In the genomic region with DNA sequence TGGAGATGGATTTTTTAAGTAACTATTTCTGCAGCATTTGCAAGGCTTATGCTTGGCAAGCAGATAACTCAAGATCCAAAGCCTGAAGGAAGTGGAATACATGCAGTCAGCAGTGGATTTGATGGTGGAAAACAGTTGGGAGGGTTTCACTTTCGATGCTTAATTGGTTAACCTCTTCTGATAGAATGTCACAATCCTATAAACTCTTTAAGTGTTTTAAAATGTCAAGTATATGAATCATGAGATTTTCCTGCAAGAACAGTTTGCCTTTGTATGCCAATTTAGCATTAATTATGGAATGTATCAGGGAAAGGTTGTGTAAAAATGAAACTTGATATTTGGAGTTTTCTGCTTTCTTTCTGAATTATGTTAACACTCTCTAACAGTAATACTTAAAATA, we compare ENCODE assay signal across 17 cellular contexts. TPM values are rescaled to one million over a fixed set of nuclear protein-coding genes. Genes with fewer than 3 reads are reported as not detected.
DNase-seq lines count a peak whose midpoint lies in the region; ATAC-seq, FAIRE-seq and TF ChIP-seq lines count a peak whose summit lies in the region.
"Had no signal": no experiment of that assay in that cellular context is flagged by ENCODE, and none has a peak within 500 bp of the region (broad histone marks: within the 10 kb centered on the region; RNA-seq: fewer than 3 reads in every experiment).

No MANE protein-coding gene starts in this region.

- no peaks in the 10 kb centered on the region for H3K27me3 Mint-ChIP-seq in activated T-helper 1 cell treated with anti-CD3 and anti-CD28 coated beads, Interleukin-12 subunit alpha, Interleukin-12 subunit beta, Interleukin-2, Interleukin-4 antibody, amounts not matched to agents 30 ng/mL and 10 ng/mL and 1 ng/mL, durations not matched to agents 14 hours and 24 hours and 36 hours (ENCODE audit: insufficient read depth)
- H3K27me3 Mint-ChIP-seq: stimulated activated memory B cell treated with anti-CD40 and anti-IgM and Interleukin-4, amounts not matched to agents 10 μg/mL and 1 μg/mL and 100 μg/mL, for 72 hours had no signal

- WGBS in A549 (ENCODE audit: missing lambda C conversion rate): 40% methylated on average over 1 of the region's 1 CpG

- peaks cover 22% of the 10 kb centered on the region for H3K4me1 Mint-ChIP-seq in activated T-helper 1 cell treated with anti-CD3 and anti-CD28 coated beads, Interleukin-12 subunit alpha, Interleukin-12 subunit beta, Interleukin-2, Interleukin-4 antibody, amounts not matched to agents 30 ng/mL and 10 ng/mL and 1 ng/mL, durations not matched to agents 14 hours and 24 hours and 36 hours (ENCODE audit: low read depth)
- H3K4me1 Mint-ChIP-seq: WTC11 had no signal

- TF ChIP-seq CTCF in A549 (IDR thresholded peaks at IDR 0.05) (no peak), GM13976 (IDR thresholded peaks at IDR 0.05; ENCODE audit: borderline replicate concordance, control extremely low read depth, extremely low read depth, insufficient read depth, missing control alignments) (no peak)

- H3K36me3 Mint-ChIP-seq in activated T-helper 1 cell treated with anti-CD3 and anti-CD28 coated beads, Interleukin-12 subunit alpha, Interleukin-12 subunit beta, Interleukin-2, Interleukin-4 antibody, amounts not matched to agents 30 ng/mL and 10 ng/mL and 1 ng/mL, durations not matched to agents 14 hours and 24 hours and 36 hours (ENCODE audit: low read depth): peaks cover 41% of the 10 kb centered on the region

- no peak for TF ChIP-seq RAD21 in A549 (conservative IDR thresholded peaks at IDR 0.05 in 1 of 2, IDR thresholded peaks at IDR 0.05 in 1 of 2)

- H3K27ac Mint-ChIP-seq in activated T-helper 1 cell treated with anti-CD3 and anti-CD28 coated beads, Interleukin-12 subunit alpha, Interleukin-12 subunit beta, Interleukin-2, Interleukin-4 antibody, amounts not matched to agents 30 ng/mL and 10 ng/mL and 1 ng/mL, durations not matched to agents 14 hours and 24 hours and 36 hours: peak overlapping the region; percentile 2
- H3K27ac Mint-ChIP-seq: stimulated activated memory B cell treated with anti-CD40 and anti-IgM and Interleukin-4, amounts not matched to agents 10 μg/mL and 1 μg/mL and 100 μg/mL, for 72 hours had no signal

- no peak overlapping the region for H3K27ac ChIP-seq in A549
- H3K27ac ChIP-seq: C4-2B had no signal

- ATAC-seq in A549: no peak
- no peak for ATAC-seq in left ventricle myocardium superior
- no peak for ATAC-seq in Right ventricle myocardium superior (ENCODE audit: poor library complexity)
- ATAC-seq: right cardiac atrium; stimulated activated memory B cell treated with anti-CD40 and anti-IgM and Interleukin-4, amounts not matched to agents 10 μg/mL and 1 μg/mL and 100 μg/mL, for 72 hours; WTC11 had no signal

- TF ChIP-seq EP300 in A549 (IDR thresholded peaks at IDR 0.05): no peak

- H3K9me3 ChIP-seq in A549: no peaks in the 10 kb centered on the region

- intact Hi-C loops in activated T-helper 1 cell treated with anti-CD3 and anti-CD28 coated beads, Interleukin-12 subunit alpha, Interleukin-12 subunit beta, Interleukin-2, Interleukin-4 antibody, amounts not matched to agents 30 ng/mL and 10 ng/mL and 1 ng/mL, durations not matched to agents 14 hours and 24 hours and 36 hours (cut with micrococcal nuclease): loop anchor here (2.0 kb wide), 1 partner anchor 16 kb away; no protein-coding TSS in a partner anchor
- intact Hi-C loops in left ventricle myocardium superior (cut with micrococcal nuclease): no loop called here
- intact Hi-C loops in Right ventricle myocardium superior (cut with DNase I): no loop called here

- H3K4me3 Mint-ChIP-seq in activated T-helper 1 cell treated with anti-CD3 and anti-CD28 coated beads, Interleukin-12 subunit alpha, Interleukin-12 subunit beta, Interleukin-2, Interleukin-4 antibody, amounts not matched to agents 30 ng/mL and 10 ng/mL and 1 ng/mL, durations not matched to agents 14 hours and 24 hours and 36 hours: no peak overlapping the region
- H3K4me3 Mint-ChIP-seq: stimulated activated memory B cell treated with anti-CD40 and anti-IgM and Interleukin-4, amounts not matched to agents 10 μg/mL and 1 μg/mL and 100 μg/mL, for 72 hours; WTC11 had no signal

- H3K4me2 ChIP-seq in A549: no peak overlapping the region

- peaks cover 10% of the 10 kb centered on the region; the same call in 2 of the 3 replicates for H3K4me1 ChIP-seq in A549

- POLR2A ChIA-PET in A549 (lab: Yijun Ruan, JAX): no interaction called here

- CTCF ChIA-PET in A549 (lab: Yijun Ruan, JAX): no interaction called here

- no peak for DNase-seq in A549 (ENCODE audit: low read depth in 1 of 2, low spot score in 1 of 2)
- peak; percentile 47 for DNase-seq in EH (ENCODE audit: low read depth)
- DNase-seq in activated T-helper 1 cell treated with anti-CD3 and anti-CD28 coated beads, Interleukin-12 subunit alpha, Interleukin-12 subunit beta, Interleukin-2, Interleukin-4 antibody, amounts not matched to agents 30 ng/mL and 10 ng/mL and 1 ng/mL, durations not matched to agents 14 hours and 24 hours and 36 hours (ENCODE audit: low spot score): no peak
- peak; percentile 67 for DNase-seq in iris pigment epithelial cell (ENCODE audit: low read depth)
- DNase-seq in left ventricle myocardium superior: no peak
- DNase-seq in Right ventricle myocardium superior: no peak
- no peak for DNase-seq in GM13976 (ENCODE audit: low spot score)
- DNase-seq in activated gamma-delta T cell (lab: John Stamatoyannopoulos, UW): no peak
- DNase-seq: kidney glomerular epithelial cell; NCI-H2081; right cardiac atrium; stimulated activated CD4-positive, alpha-beta T cell treated with anti-CD3 and anti-CD28 coated beads, Interleukin-4, amount 100 ng/mL, for 24 hours had no signal

- in situ Hi-C loops in GM13976 (cut with MboI; ENCODE audit: low sequenced_read_pairs, unreplicated experiment): no loop called here

- peak; percentile 87 for FAIRE-seq in A549 (lab: Jason Lieb, UNC)
- FAIRE-seq: H54 had no signal

- TF ChIP-seq POLR2A in A549 (IDR thresholded peaks at IDR 0.05; ENCODE audit: low read length): no peak

- H3K9me3 Mint-ChIP-seq in activated T-helper 1 cell treated with anti-CD3 and anti-CD28 coated beads, Interleukin-12 subunit alpha, Interleukin-12 subunit beta, Interleukin-2, Interleukin-4 antibody, amounts not matched to agents 30 ng/mL and 10 ng/mL and 1 ng/mL, durations not matched to agents 14 hours and 24 hours and 36 hours: no peaks in the 10 kb centered on the region
- H3K9me3 Mint-ChIP-seq: stimulated activated memory B cell treated with anti-CD40 and anti-IgM and Interleukin-4, amounts not matched to agents 10 μg/mL and 1 μg/mL and 100 μg/mL, for 72 hours; WTC11 had no signal

- no peak overlapping the region for H3K4me3 ChIP-seq in A549

TF ChIP-seq in A549, 52 proteins besides CTCF, POLR2A, EP300 and RAD21 (continues in another document):
- TF ChIP-seq CHD4 (IDR thresholded peaks at IDR 0.05; ENCODE audit: borderline replicate concordance): no peak
- no peak for TF ChIP-seq SMC3 (IDR thresholded peaks at IDR 0.05)
- no peak for TF ChIP-seq PBX3 (IDR thresholded peaks at IDR 0.05)
- no peak for TF ChIP-seq ZFP36 (IDR thresholded peaks at IDR 0.05; ENCODE audit: borderline replicate concordance, partially characterized antibody)
- TF ChIP-seq KDM1A (IDR thresholded peaks at IDR 0.05; ENCODE audit: low read depth): no peak
- TF ChIP-seq GATA3 (IDR thresholded peaks at IDR 0.05; ENCODE audit: borderline replicate concordance): no peak
- TF ChIP-seq USF2 (IDR thresholded peaks at IDR 0.05): no peak
- no peak for TF ChIP-seq CBX2 (IDR thresholded peaks at IDR 0.05; ENCODE audit: borderline replicate concordance, low read depth)
- TF ChIP-seq NFE2L2 (conservative IDR thresholded peaks at IDR 0.05; ENCODE audit: low read length): no peak
- no peak for TF ChIP-seq RNF2 (IDR thresholded peaks at IDR 0.05; ENCODE audit: borderline replicate concordance, low read depth)

RNA-seq across cellular contexts. Expression of gene NKX2-4, which starts 36.6 kb away (rescaled TPM):
- polyA plus RNA-seq in A549 (2011; rRNA removed): not detected in 2 replicates
- 0.01 and 0.03 TPM in 2 replicates for polyA plus RNA-seq in A549 (2012; cell fraction: cytosol; rRNA removed)
- polyA plus RNA-seq in A549 (2012; cell fraction: nucleus; rRNA removed): not detected in 2 replicates
- not detected in 3 replicates for polyA plus RNA-seq in A549 (2017; fragmentation: RNase III; extraction: RNeasy Plus Mini Kit Qiagen cat#74134 plus additional on column Dnase treatment)
- polyA minus RNA-seq in A549 (2011; rRNA and poly(A)+ RNA removed): not detected in 2 replicates
- total RNA-seq in activated T-helper 1 cell treated with anti-CD3 and anti-CD28 coated beads, Interleukin-12 subunit alpha, Interleukin-12 subunit beta, Interleukin-2, Interleukin-4 antibody, amounts not matched to agents 30 ng/mL and 10 ng/mL and 1 ng/mL, durations not matched to agents 14 hours and 24 hours and 36 hours: not detected in 2 replicates
- not detected for total RNA-seq in left ventricle myocardium superior
- not detected for total RNA-seq in Right ventricle myocardium superior
- total RNA-seq: myocyte, right cardiac atrium had no signal
- polyA plus RNA-seq: right cardiac atrium had no signal

RNA-seq across cellular contexts. Expression of gene XRN2, which starts 57.6 kb away (rescaled TPM):
- 151 and 192 TPM in 2 replicates for polyA plus RNA-seq in A549 (2011; rRNA removed)
- polyA plus RNA-seq in A549 (2012; cell fraction: cytosol; rRNA removed): 52.7 and 53.2 TPM in 2 replicates
- 43.1 and 56.8 TPM in 2 replicates for polyA plus RNA-seq in A549 (2012; cell fraction: nucleus; rRNA removed)
- polyA plus RNA-seq in A549 (2017; fragmentation: RNase III; extraction: RNeasy Plus Mini Kit Qiagen cat#74134 plus additional on column Dnase treatment): 123 to 125 TPM (median 125 TPM) in 3 replicates
- polyA minus RNA-seq in A549 (2011; rRNA and poly(A)+ RNA removed): 60.3 and 64.8 TPM in 2 replicates
- 92.1 and 94.0 TPM in 2 replicates for total RNA-seq in activated T-helper 1 cell treated with anti-CD3 and anti-CD28 coated beads, Interleukin-12 subunit alpha, Interleukin-12 subunit beta, Interleukin-2, Interleukin-4 antibody, amounts not matched to agents 30 ng/mL and 10 ng/mL and 1 ng/mL, durations not matched to agents 14 hours and 24 hours and 36 hours
- total RNA-seq in left ventricle myocardium superior: 35.6 TPM
- total RNA-seq in Right ventricle myocardium superior: 31.7 TPM

Comparison
In these comparisons a context has a peak if more than half of its experiments do, and no peak if none do; other contexts are left out.
1. DNase-seq: peak in EH (single experiment) and iris pigment epithelial cell (single experiment); none in A549 (0 of 2), activated T-helper 1 cell treated with anti-CD3 and anti-CD28 coated beads, Interleukin-12 subunit alpha, Interleukin-12 subunit beta, Interleukin-2, Interleukin-4 antibody, amounts not matched to agents 30 ng/mL and 10 ng/mL and 1 ng/mL, durations not matched to agents 14 hours and 24 hours and 36 hours (single experiment), left ventricle myocardium superior (single experiment), Right ventricle myocardium superior (single experiment), GM13976 (single experiment) and activated gamma-delta T cell (single experiment).